16 cellular contexts compared by ENCODE assay signal in genomic region chr15:57538822-57539221, GRCh38. TPM values are rescaled to one million over a fixed set of nuclear protein-coding genes. Genes with fewer than 3 reads are reported as not detected.
DNase-seq lines count a peak whose midpoint lies in the region; ATAC-seq and TF ChIP-seq lines count a peak whose summit lies in the region.
"Had no signal": no experiment of that assay in that cellular context is flagged by ENCODE, and none has a peak within 500 bp of the region (broad histone marks: within the 10 kb centered on the region; RNA-seq: fewer than 3 reads in every experiment).

No MANE protein-coding gene starts in this region.

- no peak overlapping the region for H3K18ac ChIP-seq in mesendoderm (ENCODE audit: low read length)

- H2BK15ac ChIP-seq in mesendoderm (replicated peaks; ENCODE audit: low read depth): no peak overlapping the region

- no peaks in the 10 kb centered on the region for H3K79me1 ChIP-seq in mesendoderm (ENCODE audit: low read length)

- H3K4me3 ChIP-seq in RWPE2 (ENCODE audit: severe bottlenecking) (no peak overlapping the region), mesendoderm (ENCODE audit: low read length) (no peak overlapping the region), colonic mucosa (no peak overlapping the region)
- H3K4me3 ChIP-seq: GM12878, GM23248, K562 had no signal

- H3K9me3 ChIP-seq in RWPE2 (ENCODE audit: severe bottlenecking) (no peaks in the 10 kb centered on the region), colonic mucosa (no peaks in the 10 kb centered on the region)

- no peak overlapping the region for H3K4ac ChIP-seq in mesendoderm (ENCODE audit: low read depth, low read length)

- no peak overlapping the region for H3K23ac ChIP-seq in mesendoderm (ENCODE audit: low read length)

- no peak for ATAC-seq in RWPE2 (ENCODE audit: low read depth)
- no peak for ATAC-seq in stimulated activated effector memory CD8-positive, alpha-beta T cell treated with anti-CD3 and anti-CD28 coated beads, Interleukin-12 subunit alpha, Interleukin-12 subunit beta, amount 100 ng/mL, for 72 hours
- ATAC-seq: GM12878, K562 had no signal

- peaks cover 13% of the 10 kb centered on the region for H3K4me1 Mint-ChIP-seq in stimulated activated effector memory CD8-positive, alpha-beta T cell treated with anti-CD3 and anti-CD28 coated beads, Interleukin-12 subunit alpha, Interleukin-12 subunit beta, amount 100 ng/mL, for 72 hours
- H3K4me1 Mint-ChIP-seq: B cell had no signal

- no CpG with 5 or more reads among the region's 9 CpGs for WGBS in mesendoderm (ENCODE audit: extremely low coverage, insufficient coverage, low lambda C conversion rate)

- TF ChIP-seq CTCF in RWPE2 (IDR thresholded peaks at IDR 0.05; ENCODE audit: poor library complexity, severe bottlenecking): no peak
- TF ChIP-seq CTCF in colonic mucosa (IDR thresholded peaks at IDR 0.05): no peak

- H3K4me1 ChIP-seq in RWPE2 (ENCODE audit: insufficient read depth, poor library complexity, severe bottlenecking) (no peaks in the 10 kb centered on the region), mesendoderm (ENCODE audit: control insufficient read depth, low read depth, low read length) (no peaks in the 10 kb centered on the region), colonic mucosa (peaks cover 3% of the 10 kb centered on the region)

- H3K27ac ChIP-seq in RWPE2 (ENCODE audit: poor library complexity, severe bottlenecking) (no peak overlapping the region), mesendoderm (ENCODE audit: low read depth, low read length) (no peak overlapping the region), colonic mucosa (no peak overlapping the region)
- H3K27ac ChIP-seq: GM23248 had no signal

- intact Hi-C loops in colonic mucosa (cut with DNase I): no loop called here

- H3K27ac Mint-ChIP-seq in stimulated activated effector memory CD8-positive, alpha-beta T cell treated with anti-CD3 and anti-CD28 coated beads, Interleukin-12 subunit alpha, Interleukin-12 subunit beta, amount 100 ng/mL, for 72 hours: peak overlapping the region; percentile 32
- H3K27ac Mint-ChIP-seq: B cell; CD4-positive, alpha-beta T cell had no signal

- H4K5ac ChIP-seq in mesendoderm (ENCODE audit: low read length): no peak overlapping the region

- H2AK5ac ChIP-seq in mesendoderm (ENCODE audit: low read length): no peak overlapping the region

- no peak overlapping the region for H3K4me3 Mint-ChIP-seq in stimulated activated effector memory CD8-positive, alpha-beta T cell treated with anti-CD3 and anti-CD28 coated beads, Interleukin-12 subunit alpha, Interleukin-12 subunit beta, amount 100 ng/mL, for 72 hours
- H3K4me3 Mint-ChIP-seq: B cell; CD4-positive, alpha-beta T cell had no signal

- H3K36me3 ChIP-seq in RWPE2 (ENCODE audit: low read depth): no peaks in the 10 kb centered on the region
- peaks cover 2% of the 10 kb centered on the region for H3K36me3 ChIP-seq in mesendoderm (ENCODE audit: control insufficient read depth, insufficient read depth, low read length)
- H3K36me3 ChIP-seq in colonic mucosa: no peaks in the 10 kb centered on the region

- H3K27me3 ChIP-seq in RWPE2 (ENCODE audit: insufficient read depth, poor library complexity, severe bottlenecking) (no peaks in the 10 kb centered on the region), mesendoderm (ENCODE audit: insufficient read depth, low read length, poor library complexity) (no peaks in the 10 kb centered on the region), colonic mucosa (no peaks in the 10 kb centered on the region)

- H3K79me2 ChIP-seq in mesendoderm (ENCODE audit: control insufficient read depth, insufficient read depth, low read length): no peaks in the 10 kb centered on the region

- no peak overlapping the region for H2BK120ac ChIP-seq in mesendoderm (ENCODE audit: low read depth, low read length)

- H4K8ac ChIP-seq in mesendoderm (ENCODE audit: low read depth, low read length): no peak overlapping the region

- H2BK5ac ChIP-seq in mesendoderm (ENCODE audit: low read length): no peak overlapping the region

- H3K4me2 ChIP-seq in mesendoderm (ENCODE audit: low read length): no peak overlapping the region

- DNase-seq in ELF-1 (ENCODE audit: low read depth, low spot score): peak; percentile 59
- DNase-seq in RWPE2 (ENCODE audit: low spot score): peak; percentile 57
- DNase-seq in mesendoderm: peak; percentile 60
- DNase-seq in stimulated activated effector memory CD8-positive, alpha-beta T cell treated with anti-CD3 and anti-CD28 coated beads, Interleukin-12 subunit alpha, Interleukin-12 subunit beta, amount 100 ng/mL, for 72 hours (ENCODE audit: low spot score in 2 of 2): no peak
- no peak for DNase-seq in dermis blood vessel endothelial cell
- DNase-seq in retina: no peak
- DNase-seq in colonic mucosa: no peak
- DNase-seq: C1 segment of cervical spinal cord; Calu3; CD4-positive, alpha-beta T cell; DMS 273 treated with DMSO at 0.1 percent for 48 hours; GM23248; H7 had no signal

- H3K36me3 Mint-ChIP-seq in stimulated activated effector memory CD8-positive, alpha-beta T cell treated with anti-CD3 and anti-CD28 coated beads, Interleukin-12 subunit alpha, Interleukin-12 subunit beta, amount 100 ng/mL, for 72 hours: no peaks in the 10 kb centered on the region

- H3K9ac ChIP-seq in mesendoderm (ENCODE audit: low read length) (no peak overlapping the region), colonic mucosa (ENCODE audit: low read depth in 2 of 2, low read length in 2 of 2) (no peak overlapping the region)
- H3K9ac ChIP-seq: GM23248 had no signal

- peak overlapping the region; percentile 18 for H3K56ac ChIP-seq in mesendoderm (ENCODE audit: low read length)

- no peaks in the 10 kb centered on the region for H3K9me3 Mint-ChIP-seq in stimulated activated effector memory CD8-positive, alpha-beta T cell treated with anti-CD3 and anti-CD28 coated beads, Interleukin-12 subunit alpha, Interleukin-12 subunit beta, amount 100 ng/mL, for 72 hours
- H3K9me3 Mint-ChIP-seq: CD4-positive, alpha-beta T cell had no signal

RNA-seq across cellular contexts. Expression of gene MYZAP, which starts 52.9 kb away (rescaled TPM):
- 0.59 TPM for polyA plus RNA-seq in mesendoderm (2013, experiment 1 of 2)
- polyA plus RNA-seq in mesendoderm (2013, experiment 2 of 2): 0.81 TPM
- 82.5 and 94.7 TPM in 2 replicates for total RNA-seq in dermis blood vessel endothelial cell
- total RNA-seq in colonic mucosa: 10 to 100 TPM; 11.7 to 12.2 TPM
- total RNA-seq: GM12878, GM23248, K562 had no signal
- polyA plus RNA-seq: GM12878 had no signal

Comparison
In these comparisons a context has a peak if more than half of its experiments do, and no peak if none do; other contexts are left out.
1. DNase-seq: peak in ELF-1 (single experiment), RWPE2 (single experiment) and mesendoderm (single experiment); none in stimulated activated effector memory CD8-positive, alpha-beta T cell treated with anti-CD3 and anti-CD28 coated beads, Interleukin-12 subunit alpha, Interleukin-12 subunit beta, amount 100 ng/mL, for 72 hours (0 of 2), dermis blood vessel endothelial cell (single experiment), retina (single experiment) and colonic mucosa (single experiment).